In the genomic region with DNA sequence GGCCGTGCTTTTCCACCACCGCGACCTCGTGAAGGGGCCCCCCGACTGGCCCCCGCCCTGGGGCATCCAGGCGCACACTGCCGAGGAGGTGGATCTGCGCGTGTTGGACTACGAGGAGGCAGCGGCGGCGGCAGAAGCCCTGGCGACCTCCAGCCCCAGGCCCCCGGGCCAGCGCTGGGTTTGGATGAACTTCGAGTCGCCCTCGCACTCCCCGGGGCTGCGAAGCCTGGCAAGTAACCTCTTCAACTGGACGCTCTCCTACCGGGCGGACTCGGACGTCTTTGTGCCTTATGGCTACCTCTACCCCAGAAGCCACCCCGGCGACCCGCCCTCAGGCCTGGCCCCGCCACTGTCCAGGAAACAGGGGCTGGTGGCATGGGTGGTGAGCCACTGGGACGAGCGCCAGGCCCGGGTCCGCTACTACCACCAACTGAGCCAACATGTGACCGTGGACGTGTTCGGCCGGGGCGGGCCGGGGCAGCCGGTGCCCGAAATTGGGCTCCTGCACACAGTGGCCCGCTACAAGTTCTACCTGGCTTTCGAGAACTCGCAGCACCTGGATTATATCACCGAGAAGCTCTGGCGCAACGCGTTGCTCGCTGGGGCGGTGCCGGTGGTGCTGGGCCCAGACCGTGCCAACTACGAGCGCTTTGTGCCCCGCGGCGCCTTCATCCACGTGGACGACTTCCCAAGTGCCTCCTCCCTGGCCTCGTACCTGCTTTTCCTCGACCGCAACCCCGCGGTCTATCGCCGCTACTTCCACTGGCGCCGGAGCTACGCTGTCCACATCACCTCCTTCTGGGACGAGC, we compare ENCODE assay signal across 8 cellular contexts. TPM values are rescaled to one million over a fixed set of nuclear protein-coding genes. Genes with fewer than 3 reads are reported as not detected.
DNase-seq lines count a peak whose midpoint lies in the region; ATAC-seq and TF ChIP-seq lines count a peak whose summit lies in the region.

No MANE protein-coding gene starts in this region.

- H3K27ac Mint-ChIP-seq in activated CD8-positive, alpha-beta T cell treated with anti-CD3 and anti-CD28 coated beads for 36 hours = peak overlapping the region; percentile 30

- ATAC-seq in activated CD8-positive, alpha-beta T cell treated with anti-CD3 and anti-CD28 coated beads for 36 hours = no peak

- intact Hi-C loops in activated CD8-positive, alpha-beta T cell treated with anti-CD3 and anti-CD28 coated beads for 36 hours (cut with micrococcal nuclease) = no loop called here
- intact Hi-C loops in left ventricle myocardium inferior (cut with micrococcal nuclease) = no loop called here

- H3K36me3 ChIP-seq in left ventricle myocardium inferior (no peaks in the 10 kb centered on the region), rectal smooth muscle tissue (ENCODE audit: control insufficient read depth, insufficient read depth, low read length) (no peaks in the 10 kb centered on the region)

- peaks cover 58% of the 10 kb centered on the region for H3K4me1 ChIP-seq in left ventricle myocardium inferior
- peaks cover 5% of the 10 kb centered on the region for H3K4me1 ChIP-seq in rectal smooth muscle tissue (ENCODE audit: control insufficient read depth, insufficient read depth, low read length)

- H3K4me3 Mint-ChIP-seq in activated CD8-positive, alpha-beta T cell treated with anti-CD3 and anti-CD28 coated beads for 36 hours = peak overlapping the region; percentile 71

- no peaks in the 10 kb centered on the region for H3K9me3 Mint-ChIP-seq in activated CD8-positive, alpha-beta T cell treated with anti-CD3 and anti-CD28 coated beads for 36 hours

- H3K9ac ChIP-seq in rectal smooth muscle tissue (ENCODE audit: low read length) = peak overlapping the region; percentile 89

- H3K27me3 Mint-ChIP-seq in activated CD8-positive, alpha-beta T cell treated with anti-CD3 and anti-CD28 coated beads for 36 hours = no peaks in the 10 kb centered on the region

- POLR2A ChIA-PET in activated CD8-positive, alpha-beta T cell treated with anti-CD3 and anti-CD28 coated beads for 36 hours (lab: Charles Lee) = interaction anchor here (0.8 to 1.0 kb wide), 2 partner anchors 32 to 45 kb away, joined by 3 read pairs; a partner anchor contains a TSS

- CTCF ChIA-PET in activated CD8-positive, alpha-beta T cell treated with anti-CD3 and anti-CD28 coated beads for 36 hours (lab: Charles Lee) = interaction anchor here (1.3 kb wide), 1 partner anchor 10 kb away, joined by 4 read pairs; no protein-coding TSS in a partner anchor

- DNase-seq in DMS79 (lab: John Stamatoyannopoulos, UW) (peak; percentile 19), DMS79 treated with DMSO at 0.1 percent for 48 hours (lab: John Stamatoyannopoulos, UW) (no peak), left ventricle myocardium inferior (peak; percentile 30), KG1 (lab: John Stamatoyannopoulos, UW) (no peak), NCI-H2029 (lab: John Stamatoyannopoulos, UW) (no peak), DMS 273 (lab: John Stamatoyannopoulos, UW; ENCODE audit: unreplicated experiment) (no peak)
- DNase-seq in activated CD8-positive, alpha-beta T cell treated with anti-CD3 and anti-CD28 coated beads for 36 hours = no peak

- peaks cover 41% of the 10 kb centered on the region for H3K4me1 Mint-ChIP-seq in activated CD8-positive, alpha-beta T cell treated with anti-CD3 and anti-CD28 coated beads for 36 hours (ENCODE audit: low read depth)

- peaks cover 14% of the 10 kb centered on the region for H3K36me3 Mint-ChIP-seq in activated CD8-positive, alpha-beta T cell treated with anti-CD3 and anti-CD28 coated beads for 36 hours (ENCODE audit: low read depth)

- TF ChIP-seq CTCF in activated CD8-positive, alpha-beta T cell treated with anti-CD3 and anti-CD28 coated beads for 36 hours (IDR thresholded peaks at IDR 0.05) = no peak
- no peak for TF ChIP-seq CTCF in left ventricle myocardium inferior (IDR thresholded peaks at IDR 0.05; ENCODE audit: borderline replicate concordance)

- H3K9me3 ChIP-seq in left ventricle myocardium inferior (replicated peaks) = no peaks in the 10 kb centered on the region

- H3K27me3 ChIP-seq in left ventricle myocardium inferior (ENCODE audit: low read depth) = no peaks in the 10 kb centered on the region
- no peaks in the 10 kb centered on the region for H3K27me3 ChIP-seq in rectal smooth muscle tissue (ENCODE audit: control insufficient read depth, insufficient read depth, low read length)

- H3K4me3 ChIP-seq in left ventricle myocardium inferior (peak overlapping the region; percentile 73), rectal smooth muscle tissue (ENCODE audit: low read length) (peak overlapping the region; percentile 78)

- H3K27ac ChIP-seq in left ventricle myocardium inferior (replicated peaks) = peak overlapping the region; percentile 94
- H3K27ac ChIP-seq in rectal smooth muscle tissue (ENCODE audit: low read depth, low read length) = peak overlapping the region; percentile 98

RNA-seq across cellular contexts. Expression of a gene that starts 1.3 kb away (rescaled TPM):
- total RNA-seq in activated CD8-positive, alpha-beta T cell treated with anti-CD3 and anti-CD28 coated beads for 36 hours = 1 to 10 TPM; 3.9 TPM
- total RNA-seq in left ventricle myocardium inferior = 1.4 TPM

RNA-seq across cellular contexts. Expression of a gene that starts 22.1 kb away (rescaled TPM):
- total RNA-seq in activated CD8-positive, alpha-beta T cell treated with anti-CD3 and anti-CD28 coated beads for 36 hours = under 1 TPM; 0.36 to 0.50 TPM
- 0.66 TPM for total RNA-seq in left ventricle myocardium inferior

RNA-seq across cellular contexts. Expression of a gene that starts 32.8 kb away (rescaled TPM):
- not detected for total RNA-seq in activated CD8-positive, alpha-beta T cell treated with anti-CD3 and anti-CD28 coated beads for 36 hours
- total RNA-seq in left ventricle myocardium inferior = not detected

RNA-seq across cellular contexts. Expression of a gene that starts 51.3 kb away (rescaled TPM):
- 10 to 100 TPM; 17.9 to 19.1 TPM for total RNA-seq in activated CD8-positive, alpha-beta T cell treated with anti-CD3 and anti-CD28 coated beads for 36 hours
- 4.4 TPM for total RNA-seq in left ventricle myocardium inferior

RNA-seq across cellular contexts. Expression of a gene that starts 51.4 kb away (rescaled TPM):
- total RNA-seq in activated CD8-positive, alpha-beta T cell treated with anti-CD3 and anti-CD28 coated beads for 36 hours = 10 to 100 TPM; 38.3 to 42.0 TPM
- total RNA-seq in left ventricle myocardium inferior = 7.3 TPM

Comparison
In these comparisons a context has a peak if more than half of its experiments do, and no peak if none do; other contexts are left out.
1. DNase-seq: peak in DMS79 (single experiment) and left ventricle myocardium inferior (single experiment); none in DMS79 treated with DMSO at 0.1 percent for 48 hours (single experiment), activated CD8-positive, alpha-beta T cell treated with anti-CD3 and anti-CD28 coated beads for 36 hours (single experiment), KG1 (single experiment), NCI-H2029 (single experiment) and DMS 273 (single experiment).